ENCODE assay signal across 8 cellular contexts in the genomic region with DNA sequence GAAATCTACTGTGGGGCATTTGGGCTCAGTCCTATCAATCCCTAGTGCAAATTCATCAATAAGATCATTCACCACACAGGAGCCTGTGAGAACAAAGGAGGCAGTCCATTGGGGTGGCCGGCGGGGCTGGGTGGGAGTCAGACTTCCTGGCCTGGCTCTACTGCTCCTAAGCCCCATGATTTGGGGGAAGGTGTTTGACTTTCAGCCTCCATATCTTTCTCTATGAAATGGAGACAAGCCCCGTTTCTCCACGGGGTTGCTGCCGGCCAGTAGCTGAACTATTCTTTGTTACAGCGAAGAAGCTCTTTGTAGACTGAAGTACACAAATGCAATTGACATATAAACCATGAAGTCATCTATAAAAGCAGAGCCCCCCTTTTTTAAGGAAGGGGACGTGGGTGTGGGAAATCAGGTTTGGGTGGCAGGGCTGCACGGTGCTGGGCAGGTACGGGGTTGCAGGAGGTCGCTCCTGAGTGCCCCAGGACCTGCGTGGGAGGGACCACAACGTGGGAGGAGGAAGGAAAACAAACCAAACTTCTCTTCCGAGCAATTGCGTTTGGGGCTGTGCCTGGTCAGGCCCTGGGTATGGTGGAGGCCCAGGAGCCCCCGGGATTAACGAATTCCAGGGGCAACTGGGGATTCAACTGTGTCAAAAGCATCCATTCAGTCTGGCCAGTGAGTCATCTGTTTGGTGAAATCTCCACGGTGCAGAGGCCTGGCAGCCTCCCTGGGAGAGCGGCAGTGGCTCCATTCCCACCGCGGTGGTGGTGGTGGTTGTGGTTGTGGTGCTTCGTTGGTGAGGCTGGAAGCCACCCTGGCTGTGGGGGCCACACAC. TPM values are rescaled to one million over a fixed set of nuclear protein-coding genes. Genes with fewer than 3 reads are reported as not detected.
DNase-seq lines count a peak whose midpoint lies in the region; ATAC-seq and TF ChIP-seq lines count a peak whose summit lies in the region.

No MANE protein-coding gene starts in this region.

- no peak for ATAC-seq in Right ventricle myocardium superior (ENCODE audit: poor library complexity)
- ATAC-seq in GM18517 (IDR thresholded peaks at IDR 0.05; ENCODE audit: unreplicated experiment): no peak

- H3K27me3 Mint-ChIP-seq in neural crest cell (ENCODE audit: low read depth): no peaks in the 10 kb centered on the region

- H3K27me3 ChIP-seq in BLaER1 (no peaks in the 10 kb centered on the region), SK-N-SH (ENCODE audit: insufficient read depth) (no peaks in the 10 kb centered on the region)

- H3K4me3 ChIP-seq in BLaER1: peak overlapping the region; percentile 36; the same call in 1 of the 2 replicates
- no peak overlapping the region for H3K4me3 ChIP-seq in SK-N-SH (ENCODE audit: low read depth in 2 of 2, low read length in 1 of 2)

- H3K36me3 Mint-ChIP-seq in neural crest cell (ENCODE audit: low read depth): peaks cover 18% of the 10 kb centered on the region

- H3K4me1 ChIP-seq in BLaER1 (peaks cover 82% of the 10 kb centered on the region), SK-N-SH (ENCODE audit: control insufficient read depth in 1 of 2, insufficient read depth in 2 of 2, low read depth in 1 of 2, low read length in 1 of 2) (no peaks in the 10 kb centered on the region)

- intact Hi-C loops in Right ventricle myocardium superior (cut with DNase I): no loop called here

- H3K9me3 ChIP-seq in BLaER1: no peaks in the 10 kb centered on the region
- H3K9me3 ChIP-seq in SK-N-SH: no peaks in the 10 kb centered on the region

- H3K4me2 ChIP-seq in BLaER1 (peak overlapping the region; percentile 91), SK-N-SH (no peak overlapping the region)

- peak overlapping the region; percentile 27 for H3K4me3 Mint-ChIP-seq in neural crest cell

- TF ChIP-seq CTCF in SK-N-SH (IDR thresholded peaks at IDR 0.05): no peak
- no peak for TF ChIP-seq CTCF in neural crest cell (conservative IDR thresholded peaks at IDR 0.05)

- H4K20me1 ChIP-seq in BLaER1 (no peaks in the 10 kb centered on the region), SK-N-SH (ENCODE audit: insufficient read depth) (no peaks in the 10 kb centered on the region)

- peak overlapping the region; percentile 95 for H3K27ac Mint-ChIP-seq in neural crest cell (ENCODE audit: unreplicated experiment)

- H3K36me3 ChIP-seq in BLaER1 (no peaks in the 10 kb centered on the region), SK-N-SH (replicated peaks in 1 of 2; ENCODE audit: control insufficient read depth in 1 of 2, insufficient read depth in 2 of 2, low read length in 1 of 2) (no peaks in the 10 kb centered on the region)

- peak overlapping the region; percentile 81 for H3K9ac ChIP-seq in BLaER1
- H3K9ac ChIP-seq in SK-N-SH: no peak overlapping the region

- TF ChIP-seq EP300 in SK-N-SH (IDR thresholded peaks at IDR 0.05; ENCODE audit: borderline replicate concordance in 1 of 2, low read depth in 1 of 2, low read length in 1 of 2): no peak

- peaks cover 3% of the 10 kb centered on the region for H3F3A ChIP-seq in SK-N-SH (replicated peaks; ENCODE audit: insufficient read depth)

- POLR2A ChIA-PET in SK-N-SH (lab: Yijun Ruan, JAX): no interaction called here

- no peaks in the 10 kb centered on the region for H3K9me3 Mint-ChIP-seq in neural crest cell

- no peak overlapping the region for H2AFZ ChIP-seq in SK-N-SH (ENCODE audit: low read depth)

- peaks cover 18% of the 10 kb centered on the region for H3K4me1 Mint-ChIP-seq in neural crest cell

- no peaks in the 10 kb centered on the region for H3K9me2 ChIP-seq in SK-N-SH

- CTCF ChIA-PET in SK-N-SH (lab: Yijun Ruan, JAX): no interaction called here

- H3K79me2 ChIP-seq in SK-N-SH (ENCODE audit: insufficient read depth): no peaks in the 10 kb centered on the region

- H3K27ac ChIP-seq in BLaER1: peak overlapping the region; percentile 97
- H3K27ac ChIP-seq in SK-N-SH (ENCODE audit: low read depth in 2 of 2, low read length in 1 of 2): no peak overlapping the region

- no peak for TF ChIP-seq RAD21 in SK-N-SH (IDR thresholded peaks at IDR 0.05; ENCODE audit: low read length)

- no peak for DNase-seq in SK-N-SH
- DNase-seq in astrocyte of the hippocampus (ENCODE audit: low read depth, low spot score): peak; percentile 96
- DNase-seq in neural crest cell (ENCODE audit: low read depth, low spot score): no peak
- no peak for DNase-seq in NCI-H146 (lab: John Stamatoyannopoulos, UW)
- no peak for DNase-seq in cortex of kidney (lab: John Stamatoyannopoulos, UW)
- DNase-seq in Right ventricle myocardium superior: no peak

- WGBS in SK-N-SH (ENCODE audit: low lambda C conversion rate): 84% methylated on average over 20 of the region's 21 CpGs

TF ChIP-seq in SK-N-SH, 30 proteins besides CTCF, POLR2A, EP300 and RAD21:
- TF ChIP-seq RCOR1 (IDR thresholded peaks at IDR 0.05; ENCODE audit: low read length) (no peak), FOSL2 (IDR thresholded peaks at IDR 0.05; ENCODE audit: borderline replicate concordance, low read depth) (peak; percentile 34; the same call in 1 of the 2 replicates)

RNA-seq across cellular contexts. Expression of a gene that starts 18.2 kb away (rescaled TPM):
- polyA plus RNA-seq in SK-N-SH (2012; rRNA removed): 1.8 and 4.4 TPM in 2 replicates
- polyA plus RNA-seq in SK-N-SH (2012; cell fraction: cytosol; rRNA removed): 3.4 and 5.2 TPM in 2 replicates
- polyA plus RNA-seq in SK-N-SH (2012; cell fraction: nucleus; rRNA removed): 4.5 and 6.6 TPM in 2 replicates
- total RNA-seq in neural crest cell: 19.1 and 21.4 TPM in 2 replicates
- 0.38 TPM for total RNA-seq in Right ventricle myocardium superior

Comparison
In these comparisons a context has a peak if more than half of its experiments do, and no peak if none do; other contexts are left out.
1. RNA of a gene that starts 18.2 kb away (total RNA-seq): 19.1 to 21.4 TPM in neural crest cell; 0.38 TPM in Right ventricle myocardium superior (single experiment); every median in the first group is over 10 times any median in the second.